In the genomic region with DNA sequence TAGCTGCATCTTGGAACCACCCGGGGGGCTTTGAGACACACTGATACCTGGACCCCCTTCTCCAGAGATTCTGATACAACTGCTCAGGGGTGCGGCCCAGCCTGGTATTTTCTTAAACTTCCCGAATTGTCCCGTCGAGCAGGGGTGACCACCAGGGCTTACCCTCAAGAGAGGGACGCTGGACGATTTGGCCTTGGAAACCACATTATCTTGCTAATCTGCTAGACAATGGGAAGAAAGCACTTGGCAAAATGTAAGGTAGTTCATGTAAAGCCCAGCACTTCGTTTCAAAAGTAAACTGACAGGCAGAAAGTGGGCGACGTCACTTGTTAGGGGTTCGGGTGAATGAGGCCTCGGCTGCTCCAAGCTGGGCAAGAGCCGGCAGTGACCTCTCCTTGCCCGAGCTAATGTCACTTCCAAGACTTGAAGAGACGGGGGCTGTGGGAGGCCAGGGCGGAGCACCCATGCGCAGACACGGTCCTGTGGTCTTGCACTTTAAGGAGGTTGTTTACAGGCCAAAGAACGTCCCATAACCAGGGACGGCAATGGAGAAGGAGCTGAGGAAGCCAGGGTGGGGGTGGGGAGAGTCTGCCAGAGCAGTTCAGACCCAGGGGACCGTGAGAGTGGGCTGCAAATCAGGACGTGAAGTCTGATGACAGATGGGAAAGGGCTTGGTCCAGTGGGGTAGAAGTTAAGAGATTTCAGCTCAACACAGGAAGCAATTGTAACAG, we compare ENCODE assay signal across 10 cellular contexts.
DNase-seq lines count a peak whose midpoint lies in the region; ATAC-seq and TF ChIP-seq lines count a peak whose summit lies in the region.
"Had no signal": no experiment of that assay in that cellular context is flagged by ENCODE, and none has a peak within 500 bp of the region (broad histone marks: within the 10 kb centered on the region; RNA-seq: fewer than 3 reads in every experiment).

No MANE protein-coding gene starts in this region.

- H3K4me1 ChIP-seq in cardiac muscle cell (ENCODE audit: low read depth) (peaks cover 80% of the 10 kb centered on the region), uterus (peaks cover 19 to 52% of the 10 kb centered on the region in 2 donors)
- H3K4me1 ChIP-seq in naive thymus-derived CD4-positive, alpha-beta T cell (ENCODE audit: control insufficient read depth in 2 of 2, insufficient read depth in 2 of 2, low read length in 2 of 2) = peaks cover 0 to 11% of the 10 kb centered on the region in 2 donors

- TF ChIP-seq POLR2A in uterus (IDR thresholded peaks at IDR 0.05) = no peak

- peaks cover 3 to 12% (median 9%) of the 10 kb centered on the region in 7 donors for H3K4me1 Mint-ChIP-seq in naive thymus-derived CD4-positive, alpha-beta T cell

- ATAC-seq in naive thymus-derived CD4-positive, alpha-beta T cell = no peak

- DNase-seq in cardiac muscle cell (ENCODE audit: low read depth in 1 of 2, low spot score in 1 of 2) (peak; percentile 73 to 77), cardiac septum (ENCODE audit: low spot score) (no peak), choroid plexus epithelial cell (ENCODE audit: low read depth) (peak; percentile 29), uterus (peak in 1 of 2 donors; percentile 52), ecto neural progenitor cell (ENCODE audit: low spot score) (no peak), GDM1 (lab: John Stamatoyannopoulos, UW) (no peak)
- DNase-seq in naive thymus-derived CD4-positive, alpha-beta T cell = no peak
- DNase-seq in NK-92 treated with Interleukin-12 subunit alpha and Interleukin-12 subunit beta, amount 100 ng/mL, for 24 hours (lab: John Stamatoyannopoulos, UW) = no peak
- DNase-seq: NCI-H774, T-helper 1 cell had no signal

- CTCF ChIA-PET in naive thymus-derived CD4-positive, alpha-beta T cell (lab: Charles Lee) = interaction anchor here (1.6 kb wide), 1 partner anchor 10 kb away, joined by 4 read pairs; no protein-coding TSS in a partner anchor

- peak overlapping the region; percentile 97 for H3K27ac ChIP-seq in cardiac muscle cell
- no peak overlapping the region for H3K27ac ChIP-seq in naive thymus-derived CD4-positive, alpha-beta T cell (ENCODE audit: low read depth, low read length)
- peak overlapping the region; percentile 57 to 79 for H3K27ac ChIP-seq in uterus

- no peaks in the 10 kb centered on the region for H3K36me3 Mint-ChIP-seq in naive thymus-derived CD4-positive, alpha-beta T cell

- peak overlapping the region in 3 of 9 donors; percentile 45 to 46 (median 45) for H3K27ac Mint-ChIP-seq in naive thymus-derived CD4-positive, alpha-beta T cell

- TF ChIP-seq CTCF in cardiac muscle cell (IDR thresholded peaks at IDR 0.05; ENCODE audit: low read depth, low read length) (no peak), choroid plexus epithelial cell (conservative IDR thresholded peaks at IDR 0.05; ENCODE audit: low read depth, low read length) (no peak), uterus (IDR thresholded peaks at IDR 0.05) (no peak)

- H3K4me3 ChIP-seq in cardiac muscle cell = no peak overlapping the region
- H3K4me3 ChIP-seq in choroid plexus epithelial cell (ENCODE audit: low read depth, low read length) = no peak overlapping the region
- H3K4me3 ChIP-seq in naive thymus-derived CD4-positive, alpha-beta T cell (ENCODE audit: low read length) = no peak overlapping the region
- no peak overlapping the region for H3K4me3 ChIP-seq in uterus

- H3K9me3 ChIP-seq in cardiac muscle cell (ENCODE audit: low read depth) = no peaks in the 10 kb centered on the region
- no peaks in the 10 kb centered on the region for H3K9me3 ChIP-seq in naive thymus-derived CD4-positive, alpha-beta T cell (ENCODE audit: control insufficient read depth in 2 of 3, low read length in 3 of 3)
- no peaks in the 10 kb centered on the region for H3K9me3 ChIP-seq in uterus

- no peaks in the 10 kb centered on the region for H3K27me3 ChIP-seq in cardiac muscle cell
- H3K27me3 ChIP-seq in naive thymus-derived CD4-positive, alpha-beta T cell (ENCODE audit: control insufficient read depth in 2 of 2, insufficient read depth in 2 of 2, low read length in 2 of 2) = peaks cover 0 to 3% of the 10 kb centered on the region in 2 donors
- H3K27me3 ChIP-seq in uterus = no peaks in the 10 kb centered on the region

- intact Hi-C loops in cardiac septum (cut with DNase I) = loop anchor here (5.0 kb wide), 1 partner anchor 152 kb away; the partner anchor contains the start of gene GSE1
- intact Hi-C loops in naive thymus-derived CD4-positive, alpha-beta T cell (cut with micrococcal nuclease) = loop anchor here in 1 of 2 donors (5.0 kb wide), 1 partner anchor 38 kb away; no protein-coding TSS in a partner anchor
- intact Hi-C loops in uterus (cut with DNase I; ENCODE audit: low total_unique reads) = no loop called here

- peak overlapping the region in 7 of 10 donors; percentile 19 to 93 (median 27) for H3K4me3 Mint-ChIP-seq in naive thymus-derived CD4-positive, alpha-beta T cell

- H3K36me3 ChIP-seq in cardiac muscle cell (no peaks in the 10 kb centered on the region), uterus (no peaks in the 10 kb centered on the region)
- no peaks in the 10 kb centered on the region for H3K36me3 ChIP-seq in naive thymus-derived CD4-positive, alpha-beta T cell (ENCODE audit: control insufficient read depth in 2 of 3, insufficient read depth in 3 of 3, low read length in 3 of 3)

- H3K9me3 Mint-ChIP-seq in naive thymus-derived CD4-positive, alpha-beta T cell = no peaks in the 10 kb centered on the region

- POLR2A ChIA-PET in naive thymus-derived CD4-positive, alpha-beta T cell (lab: Charles Lee) = interaction anchor here (0.6 to 5.0 kb wide), 3 partner anchors 10 to 222 kb away, joined by 4 to 29 read pairs (median 4); no protein-coding TSS in a partner anchor

- H3K27me3 Mint-ChIP-seq in naive thymus-derived CD4-positive, alpha-beta T cell = peaks cover 9 to 38% (median 15%) of the 10 kb centered on the region in 5 donors

Comparison
In these comparisons a context has a peak if more than half of its experiments do, and no peak if none do; other contexts are left out.
1. DNase-seq: peak in cardiac muscle cell (2 of 2) and choroid plexus epithelial cell (single experiment); none in cardiac septum (single experiment), naive thymus-derived CD4-positive, alpha-beta T cell (0 of 9), ecto neural progenitor cell (single experiment), NK-92 treated with Interleukin-12 subunit alpha and Interleukin-12 subunit beta, amount 100 ng/mL, for 24 hours (single experiment) and GDM1 (single experiment).